Comparison of ENCODE assay signal across 21 cellular contexts in the genomic region with DNA sequence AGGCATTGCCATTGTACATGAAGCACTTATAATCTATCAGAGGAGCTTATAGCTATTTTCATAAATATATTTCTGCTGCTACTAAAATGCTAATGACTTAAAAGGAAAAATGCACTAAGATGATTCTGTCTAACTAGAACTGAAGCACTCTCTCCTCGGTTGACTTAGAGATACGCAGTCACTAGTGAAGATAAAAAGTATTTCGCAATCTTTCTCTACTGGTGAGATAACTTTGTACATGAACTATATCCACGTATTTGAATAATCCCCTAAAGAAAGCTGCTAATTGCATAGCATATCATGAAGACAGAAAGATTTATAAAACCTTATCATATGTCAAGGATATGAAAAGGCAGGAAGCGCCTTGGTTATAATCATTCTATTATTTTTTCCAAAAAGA.
DNase-seq lines count a peak whose midpoint lies in the region; ATAC-seq, FAIRE-seq and TF ChIP-seq lines count a peak whose summit lies in the region.
"Had no signal": no experiment of that assay in that cellular context is flagged by ENCODE, and none has a peak within 500 bp of the region (broad histone marks: within the 10 kb centered on the region; RNA-seq: fewer than 3 reads in every experiment).

No MANE protein-coding gene starts in this region.

- H3K36me3 ChIP-seq in HepG2 (replicated peaks in 1 of 2; ENCODE audit: control insufficient read depth in 1 of 2, insufficient read depth in 2 of 2, low read length in 2 of 2): no peaks in the 10 kb centered on the region
- H3K36me3 ChIP-seq in right lobe of liver: no peaks in the 10 kb centered on the region
- H3K36me3 ChIP-seq in bronchial epithelial cell (ENCODE audit: control insufficient read depth, insufficient read depth, low read length): no peaks in the 10 kb centered on the region
- H3K36me3 ChIP-seq: BLaER1 had no signal

- H2AFZ ChIP-seq in HepG2 (ENCODE audit: low read length): no peak overlapping the region

- TF ChIP-seq CTCF in HepG2 (CRISPR knock-in tag; IDR thresholded peaks at IDR 0.05): no peak
- no peak for TF ChIP-seq CTCF in right lobe of liver (IDR thresholded peaks at IDR 0.05)
- no peak for TF ChIP-seq CTCF in bronchial epithelial cell (IDR thresholded peaks at IDR 0.05; ENCODE audit: insufficient read depth, low read length, severe bottlenecking)

- H3K27ac ChIP-seq in HepG2 (ENCODE audit: extremely low read length, insufficient read depth, low read length): no peak overlapping the region
- no peak overlapping the region for H3K27ac ChIP-seq in right lobe of liver
- H3K27ac ChIP-seq: A549, BLaER1, C4-2B had no signal

- WGBS in HepG2 (ENCODE audit: low lambda C conversion rate): 13% methylated on average over 5 of the region's 5 CpGs
- 35% methylated on average over 5 of the region's 5 CpGs for WGBS in right lobe of liver (ENCODE audit: insufficient coverage, low coverage, low lambda C conversion rate, missing lambda C conversion rate)

- H3K4me3 ChIP-seq in HepG2 (replicated peaks in 1 of 3; ENCODE audit: insufficient read depth in 1 of 3, low read depth in 2 of 3, low read length in 3 of 3) (no peak overlapping the region), right lobe of liver (no peak overlapping the region), bronchial epithelial cell (ENCODE audit: low read depth, low read length) (no peak overlapping the region)
- H3K4me3 ChIP-seq: A549, BLaER1 had no signal

- DNase-seq in HepG2 (ENCODE audit: low spot score) (no peak), right lobe of liver (no peak), OCI-M1 (lab: John Stamatoyannopoulos, UW) (peak; percentile 46), bronchial epithelial cell (ENCODE audit: low read depth) (peak; percentile 3), AG20443 (ENCODE audit: low spot score) (no peak), inferior parietal cortex (ENCODE audit: extremely low spot score) (no peak), NCI-H526 (lab: John Stamatoyannopoulos, UW) (no peak)
- DNase-seq: 8988T; Caco-2; CD4-positive, CD25-positive, alpha-beta regulatory T cell; CD8-positive, alpha-beta T cell; DMS153; DND-41; GOT3; H7; HCEC 1CT had no signal

- H3K9ac ChIP-seq in HepG2 (ENCODE audit: insufficient read depth, low read depth, low read length): no peak overlapping the region
- H3K9ac ChIP-seq: BLaER1 had no signal

- FAIRE-seq in HepG2 (lab: Jason Lieb, UNC): no peak
- no peak for FAIRE-seq in bronchial epithelial cell (lab: Jason Lieb, UNC)
- FAIRE-seq: A549, G401.6, GM12892 had no signal

- ATAC-seq in HepG2 (no peak), right lobe of liver (no peak)
- ATAC-seq: A549; CD8-positive, alpha-beta T cell had no signal

- H3K79me2 ChIP-seq in HepG2 (ENCODE audit: insufficient read depth, low read length): no peaks in the 10 kb centered on the region

- no peak overlapping the region for H3K4me2 ChIP-seq in HepG2 (ENCODE audit: low read depth, low read length)
- H3K4me2 ChIP-seq: A549, BLaER1 had no signal

- intact Hi-C loops in HepG2 (cut with micrococcal nuclease; ENCODE audit: unreplicated experiment) (no loop called here), right lobe of liver (cut with DNase I) (no loop called here)

- in situ Hi-C loops in HepG2 (cut with HindIII; ENCODE audit: extremely low pct_ligation_motif_present, low pct_unique_long_range_greater_than_20kb): no loop called here

- TF ChIP-seq EP300 in HepG2 (IDR thresholded peaks at IDR 0.05; ENCODE audit: low read depth in 2 of 2, low read length in 2 of 2) (no peak), HepG2 (CRISPR knock-in tag; IDR thresholded peaks at IDR 0.05; ENCODE audit: borderline replicate concordance) (no peak)

- no peaks in the 10 kb centered on the region for H4K20me1 ChIP-seq in HepG2 (ENCODE audit: insufficient read depth, low read length)
- H4K20me1 ChIP-seq: BLaER1 had no signal

- POLR2A ChIA-PET in HepG2 (lab: Yijun Ruan, JAX): no interaction called here

- no peak for TF ChIP-seq RAD21 in HepG2 (CRISPR knock-in tag; IDR thresholded peaks at IDR 0.05)

- H3K4me1 ChIP-seq in HepG2 (ENCODE audit: insufficient read depth, low read length) (no peaks in the 10 kb centered on the region), right lobe of liver (no peaks in the 10 kb centered on the region)
- H3K4me1 ChIP-seq: A549, BLaER1, Caco-2 had no signal

- TF ChIP-seq POLR2A in HepG2 (IDR thresholded peaks at IDR 0.05; ENCODE audit: insufficient read depth in 1 of 2, low read depth in 2 of 2, low read length in 2 of 2) (no peak), right lobe of liver (IDR thresholded peaks at IDR 0.05) (no peak)

- CTCF ChIA-PET in HepG2 (lab: Yijun Ruan, JAX; ENCODE audit: low intra/inter-chr PET ratio, low total read pairs): no interaction called here

- H3K27me3 ChIP-seq in HepG2 (ENCODE audit: control insufficient read depth in 1 of 2, insufficient read depth in 2 of 2, low read length in 2 of 2) (no peaks in the 10 kb centered on the region; a peak in 1 of 5 replicates), right lobe of liver (no peaks in the 10 kb centered on the region), bronchial epithelial cell (ENCODE audit: control insufficient read depth, insufficient read depth, low read length) (no peaks in the 10 kb centered on the region)
- H3K27me3 ChIP-seq: BLaER1 had no signal

- no TSS peak for BruUV-seq in HepG2 (replicated peaks; lab: Mats Ljungman, UMichigan)

- H3K9me3 ChIP-seq in HepG2 (ENCODE audit: low read length) (peaks cover 54% of the 10 kb centered on the region), right lobe of liver (no peaks in the 10 kb centered on the region)
- H3K9me3 ChIP-seq: A549, BLaER1, Caco-2 had no signal

TF ChIP-seq in HepG2, 621 proteins besides CTCF, POLR2A, EP300 and RAD21:
- TF ChIP-seq, protein P1, sequence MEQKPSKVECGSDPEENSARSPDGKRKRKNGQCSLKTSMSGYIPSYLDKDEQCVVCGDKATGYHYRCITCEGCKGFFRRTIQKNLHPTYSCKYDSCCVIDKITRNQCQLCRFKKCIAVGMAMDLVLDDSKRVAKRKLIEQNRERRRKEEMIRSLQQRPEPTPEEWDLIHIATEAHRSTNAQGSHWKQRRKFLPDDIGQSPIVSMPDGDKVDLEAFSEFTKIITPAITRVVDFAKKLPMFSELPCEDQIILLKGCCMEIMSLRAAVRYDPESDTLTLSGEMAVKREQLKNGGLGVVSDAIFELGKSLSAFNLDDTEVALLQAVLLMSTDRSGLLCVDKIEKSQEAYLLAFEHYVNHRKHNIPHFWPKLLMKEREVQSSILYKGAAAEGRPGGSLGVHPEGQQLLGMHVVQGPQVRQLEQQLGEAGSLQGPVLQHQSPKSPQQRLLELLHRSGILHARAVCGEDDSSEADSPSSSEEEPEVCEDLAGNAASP (CRISPR knock-in tag; IDR thresholded peaks at IDR 0.05; ENCODE audit: borderline replicate concordance): no peak
- TF ChIP-seq CEBPB (IDR thresholded peaks at IDR 0.05; ENCODE audit: borderline replicate concordance, low read depth, low read length): peak; percentile 78

Comparison
In these comparisons a context has a peak if more than half of its experiments do, and no peak if none do; other contexts are left out.
1. DNase-seq: peak in OCI-M1 (single experiment) and bronchial epithelial cell (single experiment); none in HepG2 (single experiment), right lobe of liver (0 of 3), AG20443 (single experiment), inferior parietal cortex (single experiment) and NCI-H526 (0 of 2).